8 cellular contexts compared by ENCODE assay signal in the genomic region with DNA sequence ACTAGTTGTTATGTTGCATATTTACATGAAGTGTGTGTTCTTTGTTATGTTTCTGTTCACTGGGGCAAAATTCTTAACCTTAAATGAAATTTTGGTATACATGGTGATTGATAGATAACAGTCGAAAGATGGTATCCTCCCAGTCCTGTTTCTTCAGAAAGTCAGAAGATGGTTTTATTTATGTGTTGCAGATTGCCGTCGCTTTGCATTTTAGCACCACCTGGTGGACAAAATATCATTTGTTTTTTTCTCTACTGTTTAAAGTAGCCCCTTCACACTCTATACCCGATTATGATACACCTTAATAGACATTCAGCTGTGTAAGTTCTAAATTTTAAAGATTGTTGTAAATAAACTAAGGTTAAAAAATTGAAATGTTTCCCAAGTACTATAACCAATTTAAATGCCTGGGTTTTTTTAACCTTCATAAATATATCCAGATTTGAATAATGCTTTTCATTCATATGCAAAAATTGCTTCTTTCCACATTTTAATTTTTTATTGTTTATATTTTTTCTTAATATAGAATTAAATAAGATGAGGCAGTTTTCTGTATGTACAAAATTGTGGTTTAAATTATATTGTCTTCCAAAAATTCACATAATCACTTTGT.
DNase-seq lines count a peak whose midpoint lies in the region; ATAC-seq and TF ChIP-seq lines count a peak whose summit lies in the region.

No MANE protein-coding gene starts in this region.

- H3K36me3 Mint-ChIP-seq in activated B cell treated with CpG ODN at 0.5 μM for 24 hours (ENCODE audit: low read depth) = peaks cover 6% of the 10 kb centered on the region

- DNase-seq in DMS153 (lab: John Stamatoyannopoulos, UW) (peak; percentile 52), NCI-H2107 treated with DMSO at 0.1 percent for 48 hours (lab: John Stamatoyannopoulos, UW; ENCODE audit: unreplicated experiment) (peak; percentile 66), activated B cell treated with CpG ODN at 0.5 μM for 24 hours (no peak), foreskin melanocyte (peak; percentile 59), pons (ENCODE audit: low spot score) (peak; percentile 93), HuH-7.5 (ENCODE audit: low spot score) (no peak)

- no peak overlapping the region for H3K27ac Mint-ChIP-seq in activated B cell treated with CpG ODN at 0.5 μM for 24 hours

- no peak overlapping the region for H3K4me3 Mint-ChIP-seq in activated B cell treated with CpG ODN at 0.5 μM for 24 hours

- CTCF ChIA-PET in activated B cell treated with CpG ODN at 0.5 μM for 24 hours (lab: Charles Lee) = interaction anchor here (1.0 to 2.6 kb wide), 8 partner anchors 8 to 1246 kb away, joined by 3 to 12 read pairs (median 6); no protein-coding TSS in a partner anchor

- POLR2A ChIA-PET in activated B cell treated with CpG ODN at 0.5 μM for 24 hours (lab: Charles Lee) = no interaction called here

- H3K27me3 Mint-ChIP-seq in activated B cell treated with CpG ODN at 0.5 μM for 24 hours = no peaks in the 10 kb centered on the region

- no peak for TF ChIP-seq CTCF in activated B cell treated with CpG ODN at 0.5 μM for 24 hours (IDR thresholded peaks at IDR 0.05)

- peaks cover 7% of the 10 kb centered on the region for H3K4me1 Mint-ChIP-seq in activated B cell treated with CpG ODN at 0.5 μM for 24 hours

- intact Hi-C loops in activated B cell treated with CpG ODN at 0.5 μM for 24 hours (cut with micrococcal nuclease) = loop anchor here (1.0 to 10.0 kb wide), 11 partner anchors 150 to 1724 kb away; a partner anchor contains a TSS

- H3K9me3 Mint-ChIP-seq in activated B cell treated with CpG ODN at 0.5 μM for 24 hours = no peaks in the 10 kb centered on the region

- ATAC-seq in GM19025 (IDR thresholded peaks at IDR 0.05; ENCODE audit: low read depth, unreplicated experiment) = peak; percentile 84
- ATAC-seq in HG03095 (IDR thresholded peaks at IDR 0.05; ENCODE audit: unreplicated experiment) = peak; percentile 84
- ATAC-seq in activated B cell treated with CpG ODN at 0.5 μM for 24 hours (ENCODE audit: low read depth) = peak; percentile 65

Comparison
In these comparisons a context has a peak if more than half of its experiments do, and no peak if none do; other contexts are left out.
1. DNase-seq: peak in DMS153 (single experiment), NCI-H2107 treated with DMSO at 0.1 percent for 48 hours (single experiment), foreskin melanocyte (single experiment) and pons (single experiment); none in activated B cell treated with CpG ODN at 0.5 μM for 24 hours (single experiment) and HuH-7.5 (single experiment).
2. Peak in every context shown above with its lines, with median percentiles within 50 percentile points of each other: ATAC-seq.